ENCODE assay signal across 9 cellular contexts in the genomic region with DNA sequence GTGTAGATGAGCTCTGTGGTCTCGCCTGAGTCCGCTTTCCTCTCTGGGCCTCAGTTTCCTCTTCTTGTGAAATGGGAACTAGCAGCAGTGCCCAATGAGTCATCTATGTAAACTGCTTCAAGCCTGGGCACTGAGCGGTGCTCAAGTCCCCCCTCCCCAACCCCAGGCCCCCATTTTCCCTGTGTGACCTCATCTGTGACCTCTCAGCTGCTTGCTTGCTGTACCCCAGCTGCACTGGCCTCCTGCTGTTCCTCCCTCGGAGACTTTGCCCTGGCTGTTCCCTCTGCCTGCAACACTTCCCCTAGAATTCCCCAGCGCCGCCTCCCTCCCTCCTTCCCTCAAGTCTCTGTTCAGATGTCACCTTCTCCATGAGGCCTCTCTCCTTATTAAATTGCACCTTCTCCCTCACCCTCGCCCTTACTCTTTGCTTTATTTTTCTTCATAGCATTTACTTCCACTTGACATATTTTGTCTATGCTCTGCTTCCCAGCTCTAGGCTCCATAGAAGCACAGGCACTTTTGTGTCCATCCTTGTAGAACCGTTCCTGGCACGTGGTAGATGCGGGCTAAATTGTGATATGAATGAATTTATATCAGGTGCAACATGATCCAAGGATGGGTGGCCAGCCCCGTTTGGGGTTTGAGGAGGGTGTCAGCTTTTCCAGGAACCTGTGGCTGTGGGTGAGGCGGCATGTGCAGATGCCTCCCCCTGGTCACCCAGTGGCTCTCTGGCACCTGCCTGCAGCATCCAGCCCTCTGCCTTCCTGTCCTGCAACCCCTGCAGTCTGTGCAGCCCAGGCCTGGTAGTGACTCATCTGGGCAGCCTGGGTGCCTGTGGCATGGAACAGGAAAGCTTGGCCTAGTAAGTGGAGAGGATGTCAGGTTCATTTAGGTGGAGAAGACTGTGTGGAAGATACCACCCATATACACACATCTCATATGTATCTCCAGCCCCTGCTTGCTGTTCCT. TPM values are rescaled to one million over a fixed set of nuclear protein-coding genes. Genes with fewer than 3 reads are reported as not detected.
DNase-seq lines count a peak whose midpoint lies in the region; ATAC-seq and TF ChIP-seq lines count a peak whose summit lies in the region.
"Had no signal": no experiment of that assay in that cellular context is flagged by ENCODE, and none has a peak within 500 bp of the region (broad histone marks: within the 10 kb centered on the region; RNA-seq: fewer than 3 reads in every experiment).

No MANE protein-coding gene starts in this region.

- peak overlapping the region; percentile 23 for H3K4me3 ChIP-seq in neural cell (ENCODE audit: low read length)
- no peak overlapping the region for H3K4me3 ChIP-seq in adrenal gland

- peaks cover 19% of the 10 kb centered on the region for H3K36me3 Mint-ChIP-seq in dendritic cell treated with granulocyte-macrophage colony-stimulating factor and Interleukin-4, amounts not matched to agents 40 ng/mL and 50 ng/mL, for 4 days (ENCODE audit: low read depth)

- DNase-seq in EH (ENCODE audit: low read depth): peak; percentile 68
- peak; percentile 64 for DNase-seq in NCI-H2107 (lab: John Stamatoyannopoulos, UW)
- no peak for DNase-seq in adrenal gland
- DNase-seq in G401 (ENCODE audit: low spot score): no peak

- peaks cover 55% of the 10 kb centered on the region for H3K4me1 Mint-ChIP-seq in dendritic cell treated with granulocyte-macrophage colony-stimulating factor and Interleukin-4, amounts not matched to agents 40 ng/mL and 50 ng/mL, for 4 days (ENCODE audit: low read depth)

- no peaks in the 10 kb centered on the region for H4K20me1 ChIP-seq in neural cell (ENCODE audit: insufficient read depth)

- no peaks in the 10 kb centered on the region for H3K9me3 Mint-ChIP-seq in dendritic cell treated with granulocyte-macrophage colony-stimulating factor and Interleukin-4, amounts not matched to agents 40 ng/mL and 50 ng/mL, for 4 days

- in situ Hi-C loops in G401 (cut with HindIII; ENCODE audit: low sequenced_read_pairs): no loop called here

- no peak overlapping the region for H2AFZ ChIP-seq in neural cell (ENCODE audit: low read depth, low read length)

- no peaks in the 10 kb centered on the region for H3K9me2 ChIP-seq in neural cell (ENCODE audit: insufficient read depth, low read length)

- peak overlapping the region; percentile 93 for H3K27ac Mint-ChIP-seq in dendritic cell treated with granulocyte-macrophage colony-stimulating factor and Interleukin-4, amounts not matched to agents 40 ng/mL and 50 ng/mL, for 4 days

- intact Hi-C loops in dendritic cell treated with granulocyte-macrophage colony-stimulating factor and Interleukin-4, amounts not matched to agents 40 ng/mL and 50 ng/mL, for 4 days (cut with micrococcal nuclease): loop anchor here (1.0 kb wide), 1 partner anchor 18 kb away; no protein-coding TSS in a partner anchor
- intact Hi-C loops in adrenal gland (cut with DNase I): no loop called here

- TF ChIP-seq POLR2A in adrenal gland (IDR thresholded peaks at IDR 0.05): no peak

- no peaks in the 10 kb centered on the region for H3K36me3 ChIP-seq in neural cell (ENCODE audit: insufficient read depth, low read length)
- no peaks in the 10 kb centered on the region for H3K36me3 ChIP-seq in adrenal gland (replicated peaks in 1 of 2)
- H3K36me3 ChIP-seq: thoracic aorta had no signal

- H3K9ac ChIP-seq in neural cell (ENCODE audit: low read length): peak overlapping the region; percentile 7

- no peak for TF ChIP-seq EP300 in neural cell (conservative IDR thresholded peaks at IDR 0.05; ENCODE audit: poor library complexity, severe bottlenecking)

- H3K4me1 ChIP-seq in adrenal gland (replicated peaks in 1 of 2): peaks cover 0 to 6% of the 10 kb centered on the region in 2 donors

- no peaks in the 10 kb centered on the region for H3F3A ChIP-seq in neural cell (ENCODE audit: insufficient read depth, low read length, poor library complexity, severe bottlenecking)

- no peak for TF ChIP-seq CTCF in neural cell (IDR thresholded peaks at IDR 0.05; ENCODE audit: poor library complexity, severe bottlenecking)
- no peak for TF ChIP-seq CTCF in adrenal gland (IDR thresholded peaks at IDR 0.05)

- H3K79me2 ChIP-seq in neural cell (replicated peaks; ENCODE audit: insufficient read depth, low read length): no peaks in the 10 kb centered on the region

- 80 to 88% (median 84%) methylated on average over 11 to 12 of the region's 12 CpGs for WGBS in adrenal gland, 4 donors

- H3K4me2 ChIP-seq in neural cell (ENCODE audit: low read length): no peak overlapping the region

- H3K27ac ChIP-seq in neural cell (ENCODE audit: low read length) (peak overlapping the region; percentile 50), adrenal gland (no peak overlapping the region)

- H3K27me3 ChIP-seq in neural cell (ENCODE audit: insufficient read depth, low read depth, low read length) (no peaks in the 10 kb centered on the region), adrenal gland (no peaks in the 10 kb centered on the region)

- no peak for TF ChIP-seq RAD21 in neural cell (conservative IDR thresholded peaks at IDR 0.05)

- ATAC-seq in GM21619 (IDR thresholded peaks at IDR 0.05; ENCODE audit: unreplicated experiment) (no peak), HG02588 (IDR thresholded peaks at IDR 0.05; ENCODE audit: unreplicated experiment) (no peak)

- H3K27me3 Mint-ChIP-seq in dendritic cell treated with granulocyte-macrophage colony-stimulating factor and Interleukin-4, amounts not matched to agents 40 ng/mL and 50 ng/mL, for 4 days: no peaks in the 10 kb centered on the region

- no peaks in the 10 kb centered on the region for H3K9me3 ChIP-seq in neural cell (ENCODE audit: low read length)
- H3K9me3 ChIP-seq in adrenal gland (replicated peaks in 1 of 3): peaks cover 0 to 7% (median 0%) of the 10 kb centered on the region in 3 donors

- peak overlapping the region; percentile 75 for H3K4me3 Mint-ChIP-seq in dendritic cell treated with granulocyte-macrophage colony-stimulating factor and Interleukin-4, amounts not matched to agents 40 ng/mL and 50 ng/mL, for 4 days

TF ChIP-seq in neural cell, 6 proteins besides CTCF, POLR2A, EP300 and RAD21:
- TF ChIP-seq SMC3 (conservative IDR thresholded peaks at IDR 0.05; ENCODE audit: poor library complexity) (no peak), TAF1 (IDR thresholded peaks at IDR 0.05; ENCODE audit: low read depth) (no peak), POLR2AphosphoS5 (IDR thresholded peaks at IDR 0.05) (no peak), EZH2 (IDR thresholded peaks at IDR 0.05; ENCODE audit: borderline replicate concordance, insufficient read depth, low read length, poor library complexity, severe bottlenecking) (no peak), MXI1 (conservative IDR thresholded peaks at IDR 0.05; ENCODE audit: poor library complexity, severe bottlenecking) (no peak)
- TF ChIP-seq, protein P1, sequence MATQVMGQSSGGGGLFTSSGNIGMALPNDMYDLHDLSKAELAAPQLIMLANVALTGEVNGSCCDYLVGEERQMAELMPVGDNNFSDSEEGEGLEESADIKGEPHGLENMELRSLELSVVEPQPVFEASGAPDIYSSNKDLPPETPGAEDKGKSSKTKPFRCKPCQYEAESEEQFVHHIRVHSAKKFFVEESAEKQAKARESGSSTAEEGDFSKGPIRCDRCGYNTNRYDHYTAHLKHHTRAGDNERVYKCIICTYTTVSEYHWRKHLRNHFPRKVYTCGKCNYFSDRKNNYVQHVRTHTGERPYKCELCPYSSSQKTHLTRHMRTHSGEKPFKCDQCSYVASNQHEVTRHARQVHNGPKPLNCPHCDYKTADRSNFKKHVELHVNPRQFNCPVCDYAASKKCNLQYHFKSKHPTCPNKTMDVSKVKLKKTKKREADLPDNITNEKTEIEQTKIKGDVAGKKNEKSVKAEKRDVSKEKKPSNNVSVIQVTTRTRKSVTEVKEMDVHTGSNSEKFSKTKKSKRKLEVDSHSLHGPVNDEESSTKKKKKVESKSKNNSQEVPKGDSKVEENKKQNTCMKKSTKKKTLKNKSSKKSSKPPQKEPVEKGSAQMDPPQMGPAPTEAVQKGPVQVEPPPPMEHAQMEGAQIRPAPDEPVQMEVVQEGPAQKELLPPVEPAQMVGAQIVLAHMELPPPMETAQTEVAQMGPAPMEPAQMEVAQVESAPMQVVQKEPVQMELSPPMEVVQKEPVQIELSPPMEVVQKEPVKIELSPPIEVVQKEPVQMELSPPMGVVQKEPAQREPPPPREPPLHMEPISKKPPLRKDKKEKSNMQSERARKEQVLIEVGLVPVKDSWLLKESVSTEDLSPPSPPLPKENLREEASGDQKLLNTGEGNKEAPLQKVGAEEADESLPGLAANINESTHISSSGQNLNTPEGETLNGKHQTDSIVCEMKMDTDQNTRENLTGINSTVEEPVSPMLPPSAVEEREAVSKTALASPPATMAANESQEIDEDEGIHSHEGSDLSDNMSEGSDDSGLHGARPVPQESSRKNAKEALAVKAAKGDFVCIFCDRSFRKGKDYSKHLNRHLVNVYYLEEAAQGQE (IDR thresholded peaks at IDR 0.05; ENCODE audit: borderline replicate concordance): no peak

RNA-seq across cellular contexts. Expression of gene SIPA1L3, which starts 26.3 kb away (rescaled TPM):
- polyA plus RNA-seq in neural cell: 1.5 and 2.8 TPM in 2 replicates
- 10.5 and 13.0 TPM in 2 replicates for polyA minus RNA-seq in neural cell
- total RNA-seq in adrenal gland: 10 to 100 TPM in 6 of 8 donors, 1 to 10 TPM in 2; 8.4 to 24.1 (median 14.1) TPM
- 10 to 100 TPM in 2 of 3 donors, 1 to 10 TPM in 1; 2.2 to 12.0 (median 10.2) TPM for polyA plus RNA-seq in adrenal gland
- 5.5 and 8.1 TPM in 2 replicates for total RNA-seq in G401 (2014; rRNA removed; shearing (Covaris generic))

RNA-seq across cellular contexts. Expression of gene WDR87, which starts 26.9 kb away (rescaled TPM):
- not detected in 2 replicates for polyA plus RNA-seq in neural cell
- not detected in 2 replicates for polyA minus RNA-seq in neural cell
- total RNA-seq in adrenal gland: not detected
- under 1 TPM in 2 of 3 donors, not detected in 1; under 0.01 to 0.08 TPM for polyA plus RNA-seq in adrenal gland
- not detected in 2 replicates for total RNA-seq in G401 (2014; rRNA removed; shearing (Covaris generic))
- total RNA-seq: thoracic aorta had no signal

Comparison
In these comparisons a context has a peak if more than half of its experiments do, and no peak if none do; other contexts are left out.
1. DNase-seq: peak in EH (single experiment) and NCI-H2107 (single experiment); none in adrenal gland (0 of 7) and G401 (single experiment).